Comparison of ENCODE assay signal across 22 cellular contexts in genomic region chr14:57869530-57870088, GRCh38. TPM values are rescaled to one million over a fixed set of nuclear protein-coding genes. Genes with fewer than 3 reads are reported as not detected.
"Had no signal": no experiment of that assay in that cellular context is flagged by ENCODE, and none has a peak within 500 bp of the region (broad histone marks: within the 10 kb centered on the region; RNA-seq: fewer than 3 reads in every experiment).

No MANE protein-coding gene starts in this region.

- ATAC-seq: natural killer cell treated with Interleukin-12 subunit alpha and Interleukin-12 subunit beta and Interleukin-15 and Interleukin-18, amount 100 ng/mL, for 72 hours; stimulated activated naive B cell treated with anti-CD40 and anti-IgM and Interleukin-4, amounts not matched to agents 10 μg/mL and 1 μg/mL and 100 μg/mL, for 72 hours had no signal

- H3K9me3 ChIP-seq: esophagus squamous epithelium, right atrium auricular region, tibial artery had no signal

- DNase-seq: activated CD4-positive, CD25-positive, alpha-beta regulatory T cell treated with anti-CD3 and anti-CD28 coated beads, Interleukin-2, amount 50 U/mL, for 72 hours; activated naive CD4-positive, alpha-beta T cell; activated naive CD8-positive, alpha-beta T cell treated with anti-CD3 and anti-CD28 coated beads, Interleukin-2, amount 10 ng/mL, durations not matched to agents 7 days and 5 days; activated T-cell treated with anti-CD3 and anti-CD28 coated beads for 4 hours; brain microvascular endothelial cell; cortex of kidney; effector CD4-positive, alpha-beta T cell; esophagus squamous epithelium; hippocampal formation; kidney; mesendoderm; stimulated activated CD4-positive, alpha-beta T cell treated with anti-CD3 and anti-CD28 coated beads, Interleukin-15, amount 100 ng/mL, for 24 hours; stimulated activated CD4-positive, alpha-beta T cell treated with anti-CD3 and anti-CD28 coated beads, Interleukin-4, amount 100 ng/mL, for 1 hour; stimulated activated naive B cell treated with anti-CD40 and anti-IgM and Interleukin-4, amounts not matched to agents 10 μg/mL and 1 μg/mL and 100 μg/mL, for 72 hours; tibial artery had no signal

- H3K36me3 ChIP-seq: brain microvascular endothelial cell, esophagus squamous epithelium, right atrium auricular region, tibial artery had no signal

- H3K4me3 ChIP-seq: esophagus squamous epithelium, right atrium auricular region, skin epidermis, tibial artery had no signal

- H3K27ac ChIP-seq: brain microvascular endothelial cell, esophagus squamous epithelium, right atrium auricular region, skin epidermis, tibial artery had no signal

RNA-seq across cellular contexts. Expression of gene SLC35F4, which starts 3.7 kb away (rescaled TPM):
- total RNA-seq: activated naive CD8-positive, alpha-beta T cell treated with anti-CD3 and anti-CD28 coated beads, Interleukin-2, amount 10 ng/mL, durations not matched to agents 7 days and 5 days; endothelial cell of umbilical vein; esophagus squamous epithelium; fibroblast of villous mesenchyme; glomerular endothelial cell; kidney; liver; natural killer cell treated with Interleukin-12 subunit alpha and Interleukin-12 subunit beta and Interleukin-15 and Interleukin-18, amount 100 ng/mL, for 72 hours; right atrium auricular region had no signal
